Comparison of ENCODE assay signal across 15 cellular contexts in the genomic region with DNA sequence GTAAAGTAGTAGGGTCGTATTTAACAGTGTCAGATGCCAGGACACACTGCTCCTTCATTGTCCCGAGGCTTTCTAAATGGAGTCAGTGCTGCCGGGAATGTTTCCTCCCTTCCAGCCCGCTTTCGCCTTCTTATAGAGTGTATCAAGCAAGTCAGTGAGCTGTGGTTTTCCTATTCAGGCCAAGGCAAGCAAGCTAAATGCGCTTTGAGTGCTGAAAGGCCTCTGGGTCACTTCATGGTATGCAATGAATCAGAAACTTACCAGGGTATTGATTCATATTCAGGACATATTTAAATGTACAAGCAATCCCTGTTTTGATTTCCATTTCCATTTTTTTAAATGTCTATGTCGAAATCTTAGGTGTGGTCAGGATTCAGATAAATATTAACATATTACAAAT.
DNase-seq lines count a peak whose midpoint lies in the region; ATAC-seq and TF ChIP-seq lines count a peak whose summit lies in the region.
"Had no signal": no experiment of that assay in that cellular context is flagged by ENCODE, and none has a peak within 500 bp of the region (broad histone marks: within the 10 kb centered on the region; RNA-seq: fewer than 3 reads in every experiment).

No MANE protein-coding gene starts in this region.

- H3K27ac ChIP-seq in CD8-positive, alpha-beta T cell (ENCODE audit: low read depth, low read length): no peak overlapping the region
- H3K27ac ChIP-seq: pancreas, SK-N-MC had no signal

- DNase-seq in AG09319 (ENCODE audit: extremely low read depth, low read depth) (peak; percentile 8), LHCN-M2 (ENCODE audit: low read depth) (peak; percentile 80), chondrocyte (ENCODE audit: low spot score) (no peak), myocyte (ENCODE audit: low read depth) (peak; percentile 4), GF-D8 (lab: John Stamatoyannopoulos, UW) (no peak), SIG-M5 treated with dmso at 0.1 percent for 504 hours (lab: John Stamatoyannopoulos, UW; ENCODE audit: unreplicated experiment) (no peak)
- DNase-seq in CD8-positive, alpha-beta T cell: no peak
- DNase-seq: activated naive CD4-positive, alpha-beta T cell treated with anti-CD3 and anti-CD28 coated beads, Interleukin-2, amount 10 ng/mL, durations not matched to agents 7 days and 5 days; DMS53; foreskin melanocyte; mesendoderm; NCI-H1105; pancreas had no signal

- no peaks in the 10 kb centered on the region for H3K27me3 ChIP-seq in CD8-positive, alpha-beta T cell (ENCODE audit: insufficient read depth, low read length)
- H3K27me3 ChIP-seq: pancreas had no signal

- no peaks in the 10 kb centered on the region for H3K27me3 Mint-ChIP-seq in chondrocyte (ENCODE audit: low read depth)
- H3K27me3 Mint-ChIP-seq in CD8-positive, alpha-beta T cell (ENCODE audit: low read depth): no peaks in the 10 kb centered on the region
- H3K27me3 Mint-ChIP-seq: activated naive CD4-positive, alpha-beta T cell treated with anti-CD3 and anti-CD28 coated beads, Interleukin-2, amount 10 ng/mL, durations not matched to agents 7 days and 5 days had no signal

- no peaks in the 10 kb centered on the region for H3K9me3 Mint-ChIP-seq in chondrocyte (ENCODE audit: low read depth)
- peaks cover 5% of the 10 kb centered on the region for H3K9me3 Mint-ChIP-seq in CD8-positive, alpha-beta T cell

- intact Hi-C loops in CD8-positive, alpha-beta T cell (cut with DNase I, micrococcal nuclease): no loop called here

- H3K36me3 ChIP-seq in CD8-positive, alpha-beta T cell (ENCODE audit: insufficient read depth, low read length): no peaks in the 10 kb centered on the region
- H3K36me3 ChIP-seq: pancreas had no signal

- TF ChIP-seq CTCF in AG09319 (IDR thresholded peaks at IDR 0.05; ENCODE audit: low read depth, low read length) (no peak), chondrocyte (IDR thresholded peaks at IDR 0.05) (no peak)
- TF ChIP-seq CTCF in CD8-positive, alpha-beta T cell (IDR thresholded peaks at IDR 0.05): no peak

- H3K27ac Mint-ChIP-seq in chondrocyte (ENCODE audit: unreplicated experiment): peak overlapping the region; percentile 62
- no peak overlapping the region for H3K27ac Mint-ChIP-seq in CD8-positive, alpha-beta T cell
- H3K27ac Mint-ChIP-seq: activated naive CD4-positive, alpha-beta T cell treated with anti-CD3 and anti-CD28 coated beads, Interleukin-2, amount 10 ng/mL, durations not matched to agents 7 days and 5 days had no signal

- peaks cover 32% of the 10 kb centered on the region for H3K4me1 Mint-ChIP-seq in chondrocyte (ENCODE audit: low read depth)
- H3K4me1 Mint-ChIP-seq in CD8-positive, alpha-beta T cell (ENCODE audit: low read depth): no peaks in the 10 kb centered on the region
- H3K4me1 Mint-ChIP-seq: activated naive CD4-positive, alpha-beta T cell treated with anti-CD3 and anti-CD28 coated beads, Interleukin-2, amount 10 ng/mL, durations not matched to agents 7 days and 5 days had no signal

- H3K4me3 ChIP-seq in CD8-positive, alpha-beta T cell (ENCODE audit: low read depth, low read length): no peak overlapping the region
- H3K4me3 ChIP-seq: pancreas, SK-N-MC had no signal

- H3K4me3 Mint-ChIP-seq in chondrocyte (ENCODE audit: unreplicated experiment): peak overlapping the region; percentile 14
- H3K4me3 Mint-ChIP-seq in CD8-positive, alpha-beta T cell: no peak overlapping the region
- H3K4me3 Mint-ChIP-seq: activated naive CD4-positive, alpha-beta T cell treated with anti-CD3 and anti-CD28 coated beads, Interleukin-2, amount 10 ng/mL, durations not matched to agents 7 days and 5 days had no signal

- no peak for ATAC-seq in CD8-positive, alpha-beta T cell
- no peak for ATAC-seq in GM18868 (IDR thresholded peaks at IDR 0.05; ENCODE audit: unreplicated experiment)
- ATAC-seq: pancreas had no signal

- POLR2A ChIA-PET in CD8-positive, alpha-beta T cell (lab: Charles Lee): no interaction called here

- H3K36me3 Mint-ChIP-seq in chondrocyte (ENCODE audit: low read depth): no peaks in the 10 kb centered on the region
- H3K36me3 Mint-ChIP-seq in CD8-positive, alpha-beta T cell: no peaks in the 10 kb centered on the region
- H3K36me3 Mint-ChIP-seq: activated naive CD4-positive, alpha-beta T cell treated with anti-CD3 and anti-CD28 coated beads, Interleukin-2, amount 10 ng/mL, durations not matched to agents 7 days and 5 days had no signal

- no peaks in the 10 kb centered on the region for H3K4me1 ChIP-seq in CD8-positive, alpha-beta T cell (ENCODE audit: insufficient read depth, low read length)
- H3K4me1 ChIP-seq: pancreas had no signal

- no peaks in the 10 kb centered on the region for H3K9me3 ChIP-seq in CD8-positive, alpha-beta T cell (ENCODE audit: low read length)
- H3K9me3 ChIP-seq: pancreas had no signal

- CTCF ChIA-PET in CD8-positive, alpha-beta T cell (lab: Charles Lee): no interaction called here

Comparison
In these comparisons a context has a peak if more than half of its experiments do, and no peak if none do; other contexts are left out.
1. DNase-seq: peak in AG09319 (single experiment), LHCN-M2 (single experiment) and myocyte (single experiment); none in chondrocyte (single experiment), GF-D8 (single experiment), SIG-M5 treated with dmso at 0.1 percent for 504 hours (single experiment) and CD8-positive, alpha-beta T cell (0 of 7).